Comparison of ENCODE assay signal across 11 cellular contexts in genomic region chr7:44283381-44284211, GRCh38. TPM values are rescaled to one million over a fixed set of nuclear protein-coding genes. Genes with fewer than 3 reads are reported as not detected.
DNase-seq lines count a peak whose midpoint lies in the region; ATAC-seq and TF ChIP-seq lines count a peak whose summit lies in the region.
"Had no signal": no experiment of that assay in that cellular context is flagged by ENCODE, and none has a peak within 500 bp of the region (broad histone marks: within the 10 kb centered on the region; RNA-seq: fewer than 3 reads in every experiment).

No MANE protein-coding gene starts in this region.

- no peaks in the 10 kb centered on the region for H3K4me1 ChIP-seq in upper lobe of right lung
- H3K4me1 ChIP-seq: vagina had no signal

- no peaks in the 10 kb centered on the region for H3K36me3 ChIP-seq in upper lobe of right lung
- H3K36me3 ChIP-seq: vagina had no signal

- no peak overlapping the region for H3K27ac ChIP-seq in upper lobe of right lung
- H3K27ac ChIP-seq: vagina had no signal

- ATAC-seq in natural killer cell treated with Interleukin-12 subunit alpha and Interleukin-12 subunit beta and Interleukin-15 and Interleukin-18, amount 100 ng/mL, for 72 hours, result no peak
- ATAC-seq in upper lobe of right lung (no peak), HG02798 (IDR thresholded peaks at IDR 0.05; ENCODE audit: poor library complexity, unreplicated experiment) (no peak), GM21515 (IDR thresholded peaks at IDR 0.05; ENCODE audit: unreplicated experiment) (no peak)
- ATAC-seq: activated naive CD4-positive, alpha-beta T cell treated with anti-CD3 and anti-CD28 coated beads, Interleukin-2, amount 50 U/mL, for 72 hours had no signal

- intact Hi-C loops in upper lobe of right lung (cut with DNase I), result no loop called here

- no peaks in the 10 kb centered on the region for H3K27me3 Mint-ChIP-seq in natural killer cell treated with Interleukin-12 subunit alpha and Interleukin-12 subunit beta and Interleukin-15 and Interleukin-18, amount 100 ng/mL, for 72 hours

- peaks cover 0 to 3% of the 10 kb centered on the region in 2 donors for H3K4me1 Mint-ChIP-seq in natural killer cell treated with Interleukin-12 subunit alpha and Interleukin-12 subunit beta and Interleukin-15 and Interleukin-18, amount 100 ng/mL, for 72 hours (ENCODE audit: low read depth in 2 of 2)

- no peak overlapping the region for H3K27ac Mint-ChIP-seq in natural killer cell treated with Interleukin-12 subunit alpha and Interleukin-12 subunit beta and Interleukin-15 and Interleukin-18, amount 100 ng/mL, for 72 hours

- H3K4me3 Mint-ChIP-seq in natural killer cell treated with Interleukin-12 subunit alpha and Interleukin-12 subunit beta and Interleukin-15 and Interleukin-18, amount 100 ng/mL, for 72 hours, result no peak overlapping the region

- TF ChIP-seq CTCF in upper lobe of right lung (IDR thresholded peaks at IDR 0.05), result no peak

- H3K4me3 ChIP-seq in upper lobe of right lung, result no peak overlapping the region
- H3K4me3 ChIP-seq: vagina had no signal

- no peaks in the 10 kb centered on the region for H3K27me3 ChIP-seq in upper lobe of right lung
- H3K27me3 ChIP-seq: vagina had no signal

- no peaks in the 10 kb centered on the region for H3K9me3 ChIP-seq in upper lobe of right lung
- H3K9me3 ChIP-seq: vagina had no signal

- no peaks in the 10 kb centered on the region for H3K36me3 Mint-ChIP-seq in natural killer cell treated with Interleukin-12 subunit alpha and Interleukin-12 subunit beta and Interleukin-15 and Interleukin-18, amount 100 ng/mL, for 72 hours
- H3K36me3 Mint-ChIP-seq: activated naive CD4-positive, alpha-beta T cell treated with anti-CD3 and anti-CD28 coated beads, Interleukin-2, amount 50 U/mL, for 72 hours had no signal

- peak; percentile 50 for DNase-seq in activated effector memory CD4-positive, alpha-beta T cell treated with anti-CD3 and anti-CD28 coated beads, Interleukin-2, amount 50 U/mL, for 16 hours
- no peak for DNase-seq in activated effector memory CD4-positive, alpha-beta T cell treated with Interleukin-2 at 50 U/mL for 16 hours
- DNase-seq in globus pallidus (ENCODE audit: low spot score) (peak; percentile 28), upper lobe of right lung (peak; percentile 51), SHP77 treated with DMSO at 0.1 percent for 48 hours (lab: John Stamatoyannopoulos, UW) (no peak)
- DNase-seq in natural killer cell treated with Interleukin-12 subunit alpha and Interleukin-12 subunit beta and Interleukin-15 and Interleukin-18, amount 100 ng/mL, for 72 hours (ENCODE audit: low spot score), result peak; percentile 59
- DNase-seq: MM.1S had no signal

- no peaks in the 10 kb centered on the region for H3K9me3 Mint-ChIP-seq in natural killer cell treated with Interleukin-12 subunit alpha and Interleukin-12 subunit beta and Interleukin-15 and Interleukin-18, amount 100 ng/mL, for 72 hours
- H3K9me3 Mint-ChIP-seq: activated naive CD4-positive, alpha-beta T cell treated with anti-CD3 and anti-CD28 coated beads, Interleukin-2, amount 50 U/mL, for 72 hours had no signal

RNA-seq across cellular contexts. Expression of gene CAMK2B, which starts 41.8 kb away (rescaled TPM):
- total RNA-seq in natural killer cell treated with Interleukin-12 subunit alpha and Interleukin-12 subunit beta and Interleukin-15 and Interleukin-18, amount 100 ng/mL, for 72 hours, result under 1 TPM in 1 of 2 donors, not detected in 1; 0.10 TPM
- total RNA-seq in upper lobe of right lung, result 0.17 TPM

Comparison
In these comparisons a context has a peak if more than half of its experiments do, and no peak if none do; other contexts are left out.
1. DNase-seq: peak in activated effector memory CD4-positive, alpha-beta T cell treated with anti-CD3 and anti-CD28 coated beads, Interleukin-2, amount 50 U/mL, for 16 hours (single experiment), globus pallidus (single experiment), natural killer cell treated with Interleukin-12 subunit alpha and Interleukin-12 subunit beta and Interleukin-15 and Interleukin-18, amount 100 ng/mL, for 72 hours (single experiment) and upper lobe of right lung (single experiment); none in activated effector memory CD4-positive, alpha-beta T cell treated with Interleukin-2 at 50 U/mL for 16 hours (single experiment) and SHP77 treated with DMSO at 0.1 percent for 48 hours (single experiment).